8 cellular contexts compared by ENCODE assay signal in genomic region chr2:101341901-101342624, GRCh38. TPM values are rescaled to one million over a fixed set of nuclear protein-coding genes. Genes with fewer than 3 reads are reported as not detected.
DNase-seq lines count a peak whose midpoint lies in the region; ATAC-seq and FAIRE-seq lines count a peak whose summit lies in the region.

No MANE protein-coding gene starts in this region.

- FAIRE-seq in GM19239 (lab: Jason Lieb, UNC) = no peak

- intact Hi-C loops in left colon (cut with DNase I, micrococcal nuclease) = loop anchor here in 1 of 2 donors (10.0 kb wide), 1 partner anchor 493 kb away; no protein-coding TSS in a partner anchor

- ATAC-seq in left colon = peak; percentile 70
- no peak for ATAC-seq in GM19455 (IDR thresholded peaks at IDR 0.05; ENCODE audit: unreplicated experiment)

- DNase-seq in A172 (ENCODE audit: low spot score) = peak; percentile 80
- DNase-seq in GM19239 (ENCODE audit: insufficient read length, low spot score) = peak; percentile 53
- peak; percentile 54 for DNase-seq in NCI-H345 (lab: John Stamatoyannopoulos, UW)
- peak; percentile 58 for DNase-seq in activated CD4-positive, alpha-beta T cell treated with anti-CD3 and anti-CD28 coated beads for 1 hour
- DNase-seq in cerebellar cortex (ENCODE audit: low spot score) = peak; percentile 64
- peak; percentile 56 to 87 for DNase-seq in left colon
- peak; percentile 75 for DNase-seq in stimulated activated CD4-positive, alpha-beta T cell treated with anti-CD3 and anti-CD28 coated beads, Interleukin-4, amount 100 ng/mL, for 1 hour

RNA-seq across cellular contexts. Expression of gene RNF149, which starts 33.6 kb away (rescaled TPM):
- total RNA-seq in A172 (2014; rRNA removed; shearing (Covaris generic)) = 21.7 and 21.9 TPM in 2 replicates
- 10 to 100 TPM; 56.9 to 57.0 TPM for total RNA-seq in left colon

RNA-seq across cellular contexts. Expression of gene CREG2, which starts 45.2 kb away (rescaled TPM):
- 0.62 and 0.69 TPM in 2 replicates for total RNA-seq in A172 (2014; rRNA removed; shearing (Covaris generic))
- under 1 TPM; 0.06 to 0.12 TPM for total RNA-seq in left colon
